ENCODE assay signal across 8 cellular contexts in genomic region chr3:19885468-19885867, GRCh38. TPM values are rescaled to one million over a fixed set of nuclear protein-coding genes. Genes with fewer than 3 reads are reported as not detected.
DNase-seq lines count a peak whose midpoint lies in the region; ATAC-seq, FAIRE-seq and TF ChIP-seq lines count a peak whose summit lies in the region.

No MANE protein-coding gene starts in this region.

- no peaks in the 10 kb centered on the region for H3K36me3 ChIP-seq in SU-DHL-6 (ENCODE audit: low read length)
- no peaks in the 10 kb centered on the region for H3K36me3 ChIP-seq in small intestine (ENCODE audit: control insufficient read depth in 2 of 2, insufficient read depth in 2 of 2, low read length in 2 of 2)

- no peaks in the 10 kb centered on the region for H4K20me1 ChIP-seq in SU-DHL-6 (ENCODE audit: low read depth, low read length)

- TF ChIP-seq CTCF in SU-DHL-6 (IDR thresholded peaks at IDR 0.05; ENCODE audit: insufficient read depth, low read length, poor library complexity, severe bottlenecking), result peak; percentile 29

- H3K9ac ChIP-seq in SU-DHL-6 (ENCODE audit: low read length), result no peak overlapping the region

- peak; percentile 3 for DNase-seq in stimulated activated CD4-positive, alpha-beta T cell treated with anti-CD3 and anti-CD28 coated beads, Interleukin-15, amount 100 ng/mL, for 24 hours
- DNase-seq in stimulated activated CD4-positive, alpha-beta T cell treated with anti-CD3 and anti-CD28 coated beads, Interleukin-4, amount 100 ng/mL, for 1 hour, result no peak
- DNase-seq in fibroblast of the conjunctiva (ENCODE audit: low read depth), result peak; percentile 30
- DNase-seq in small intestine, result peak; percentile 44

- H2AFZ ChIP-seq in SU-DHL-6 (ENCODE audit: low read depth, low read length, severe bottlenecking), result no peak overlapping the region

- no peaks in the 10 kb centered on the region for H3K9me2 ChIP-seq in SU-DHL-6 (replicated peaks; ENCODE audit: insufficient read depth, low read length)

- no peaks in the 10 kb centered on the region for H3F3A ChIP-seq in SU-DHL-6 (ENCODE audit: insufficient read depth)

- ATAC-seq in HG03354 (IDR thresholded peaks at IDR 0.05; ENCODE audit: poor library complexity, severe bottlenecking, unreplicated experiment) (peak; percentile 72), GM21717 (IDR thresholded peaks at IDR 0.05; ENCODE audit: unreplicated experiment) (no peak), GM21367 (IDR thresholded peaks at IDR 0.05; ENCODE audit: unreplicated experiment) (no peak)

- 41 to 42% (median 41%) methylated on average over 5 of the region's 5 CpGs for WGBS in small intestine, 3 donors

- peaks cover 0 to 6% of the 10 kb centered on the region in 2 donors for H3K4me1 ChIP-seq in small intestine (ENCODE audit: control insufficient read depth in 2 of 2, insufficient read depth in 1 of 2, low read depth in 1 of 2, low read length in 1 of 2)

- no peak overlapping the region for H3K4me3 ChIP-seq in SU-DHL-6 (ENCODE audit: insufficient read depth, low read length, poor library complexity, severe bottlenecking)
- H3K4me3 ChIP-seq in small intestine (ENCODE audit: low read depth in 1 of 2, low read length in 2 of 2), result no peak overlapping the region

- H3K9me3 ChIP-seq in SU-DHL-6 (ENCODE audit: insufficient read depth, low read length) (no peaks in the 10 kb centered on the region), small intestine (ENCODE audit: control insufficient read depth, low read depth) (no peaks in the 10 kb centered on the region)

- no peaks in the 10 kb centered on the region for H3K79me2 ChIP-seq in SU-DHL-6 (ENCODE audit: insufficient read depth, low read length)

- H3K27ac ChIP-seq in SU-DHL-6 (ENCODE audit: low read depth, low read length) (no peak overlapping the region), small intestine (ENCODE audit: low read depth in 1 of 2, low read length in 1 of 2) (no peak overlapping the region)

- H3K27me3 ChIP-seq in SU-DHL-6 (ENCODE audit: low read length) (no peaks in the 10 kb centered on the region), small intestine (ENCODE audit: control insufficient read depth in 2 of 2, insufficient read depth in 2 of 2, low read length in 2 of 2) (no peaks in the 10 kb centered on the region)

- H3K4me2 ChIP-seq in SU-DHL-6 (ENCODE audit: low read depth, low read length, poor library complexity, severe bottlenecking), result no peak overlapping the region

- FAIRE-seq in small intestine (lab: Jason Lieb, UNC), result no peak

RNA-seq across cellular contexts. Expression of gene EFHB, which starts 48.5 kb away (rescaled TPM):
- polyA plus RNA-seq in small intestine, result under 1 TPM in 1 of 3 donors, not detected in 2; 0.45 TPM
